ENCODE assay signal across 20 cellular contexts in genomic region chr3:105672996-105673395, GRCh38.
DNase-seq lines count a peak whose midpoint lies in the region; ATAC-seq and TF ChIP-seq lines count a peak whose summit lies in the region.
"Had no signal": no experiment of that assay in that cellular context is flagged by ENCODE, and none has a peak within 500 bp of the region (broad histone marks: within the 10 kb centered on the region; RNA-seq: fewer than 3 reads in every experiment).

No MANE protein-coding gene starts in this region.

- H3K4ac ChIP-seq in trophoblast cell (ENCODE audit: low read depth, low read length), result no peak overlapping the region

- DNase-seq in natural killer cell (no peak), T-helper 17 cell (no peak), trophoblast cell (peak; percentile 70 to 81), posterior cingulate gyrus (no peak)
- no peak for DNase-seq in natural killer cell treated with Interleukin-12 subunit alpha and Interleukin-12 subunit beta and Interleukin-15 and Interleukin-18, amount 100 ng/mL, for 72 hours (ENCODE audit: low spot score)
- no peak for DNase-seq in central memory CD8-positive, alpha-beta T cell (ENCODE audit: low spot score in 2 of 2)
- DNase-seq: AML-193; Caco-2; Calu3; CD4-positive, alpha-beta memory T cell; CD4-positive, CD25-positive, alpha-beta regulatory T cell; DMS79 treated with DMSO at 0.1 percent for 48 hours; GF-D8 had no signal

- no peak overlapping the region for H2AFZ ChIP-seq in trophoblast cell (ENCODE audit: insufficient read depth, low read length, poor library complexity)

- no peak overlapping the region for H3K14ac ChIP-seq in trophoblast cell (ENCODE audit: low read length)

- no peak overlapping the region for H3K4me3 Mint-ChIP-seq in natural killer cell
- no peak overlapping the region for H3K4me3 Mint-ChIP-seq in natural killer cell treated with Interleukin-12 subunit alpha and Interleukin-12 subunit beta and Interleukin-15 and Interleukin-18, amount 100 ng/mL, for 72 hours
- H3K4me3 Mint-ChIP-seq in T-helper 17 cell, result no peak overlapping the region
- H3K4me3 Mint-ChIP-seq in central memory CD8-positive, alpha-beta T cell, result no peak overlapping the region
- H3K4me3 Mint-ChIP-seq: B cell; CD14-positive monocyte; CD4-positive, alpha-beta memory T cell; CD4-positive, CD25-positive, alpha-beta regulatory T cell had no signal

- no peaks in the 10 kb centered on the region for H3K79me2 ChIP-seq in trophoblast cell (ENCODE audit: control insufficient read depth, insufficient read depth, low read length, poor library complexity)

- no peak overlapping the region for H4K8ac ChIP-seq in trophoblast cell (ENCODE audit: low read depth, low read length)

- H3K27ac ChIP-seq in trophoblast cell (ENCODE audit: low read depth, low read length) (no peak overlapping the region), gastroesophageal sphincter (no peak overlapping the region)
- H3K27ac ChIP-seq: 22Rv1; A549; BLaER1 treated with 17β-estradiol and CSF1 and Interleukin-3, amounts not matched to agents 10 nM and 100 nM had no signal

- H3K27ac Mint-ChIP-seq in natural killer cell, result peak overlapping the region; percentile 52 to 55
- H3K27ac Mint-ChIP-seq in natural killer cell treated with Interleukin-12 subunit alpha and Interleukin-12 subunit beta and Interleukin-15 and Interleukin-18, amount 100 ng/mL, for 72 hours, result peak overlapping the region in 1 of 2 donors; percentile 18
- H3K27ac Mint-ChIP-seq in T-helper 17 cell, result peak overlapping the region; percentile 45
- peak overlapping the region; percentile 85 for H3K27ac Mint-ChIP-seq in central memory CD8-positive, alpha-beta T cell (ENCODE audit: low read depth)
- H3K27ac Mint-ChIP-seq: B cell had no signal

- no peak overlapping the region for H2BK5ac ChIP-seq in trophoblast cell (ENCODE audit: low read depth, low read length, poor library complexity)

- H4K91ac ChIP-seq in trophoblast cell (ENCODE audit: low read depth, low read length), result no peak overlapping the region

- no peaks in the 10 kb centered on the region for H3K9me3 Mint-ChIP-seq in natural killer cell
- no peaks in the 10 kb centered on the region for H3K9me3 Mint-ChIP-seq in natural killer cell treated with Interleukin-12 subunit alpha and Interleukin-12 subunit beta and Interleukin-15 and Interleukin-18, amount 100 ng/mL, for 72 hours
- H3K9me3 Mint-ChIP-seq in central memory CD8-positive, alpha-beta T cell, result no peaks in the 10 kb centered on the region
- H3K9me3 Mint-ChIP-seq: CD4-positive, alpha-beta memory T cell; CD4-positive, CD25-positive, alpha-beta regulatory T cell had no signal

- H3K4me2 ChIP-seq in trophoblast cell (ENCODE audit: low read length), result no peak overlapping the region
- H3K4me2 ChIP-seq: A549; BLaER1 treated with 17β-estradiol and CSF1 and Interleukin-3, amounts not matched to agents 10 nM and 100 nM had no signal

- H3K36me3 ChIP-seq in trophoblast cell (ENCODE audit: control insufficient read depth in 1 of 2, insufficient read depth in 2 of 2, low read length in 2 of 2), result peaks cover 5 to 17% of the 10 kb centered on the region in 2 experiments
- peaks cover 0 to 74% of the 10 kb centered on the region in 2 donors for H3K36me3 ChIP-seq in gastroesophageal sphincter

- H3K9me3 ChIP-seq in T-helper 17 cell (ENCODE audit: control insufficient read depth, low read length, poor library complexity, severe bottlenecking) (no peaks in the 10 kb centered on the region), trophoblast cell (ENCODE audit: insufficient read depth, low read depth, low read length) (no peaks in the 10 kb centered on the region), gastroesophageal sphincter (no peaks in the 10 kb centered on the region)
- H3K9me3 ChIP-seq: A549; BLaER1 treated with 17β-estradiol and CSF1 and Interleukin-3, amounts not matched to agents 10 nM and 100 nM; Caco-2 had no signal

- H3K4me1 Mint-ChIP-seq in natural killer cell (peaks cover 16 to 19% of the 10 kb centered on the region in 2 donors), T-helper 17 cell (peaks cover 10% of the 10 kb centered on the region)
- H3K4me1 Mint-ChIP-seq in natural killer cell treated with Interleukin-12 subunit alpha and Interleukin-12 subunit beta and Interleukin-15 and Interleukin-18, amount 100 ng/mL, for 72 hours (ENCODE audit: low read depth in 2 of 2), result peaks cover 12 to 16% of the 10 kb centered on the region in 2 donors
- peaks cover 23% of the 10 kb centered on the region for H3K4me1 Mint-ChIP-seq in central memory CD8-positive, alpha-beta T cell
- H3K4me1 Mint-ChIP-seq: B cell, CD14-positive monocyte had no signal

- H3K9ac ChIP-seq in trophoblast cell (ENCODE audit: low read length), result no peak overlapping the region
- H3K9ac ChIP-seq: BLaER1 treated with 17β-estradiol and CSF1 and Interleukin-3, amounts not matched to agents 10 nM and 100 nM had no signal

- intact Hi-C loops in natural killer cell (cut with micrococcal nuclease) (no loop called here), posterior cingulate gyrus (cut with DNase I) (no loop called here)

- no peak for TF ChIP-seq POLR2A in gastroesophageal sphincter (IDR thresholded peaks at IDR 0.05)

- H2BK120ac ChIP-seq in trophoblast cell (ENCODE audit: insufficient read depth, low read length, poor library complexity), result no peak overlapping the region

- H2AK5ac ChIP-seq in trophoblast cell (ENCODE audit: low read length), result no peak overlapping the region

- no peak overlapping the region for H3K23ac ChIP-seq in trophoblast cell (ENCODE audit: low read length)

- TF ChIP-seq EP300 in gastroesophageal sphincter (IDR thresholded peaks at IDR 0.05), result no peak

- H3K27me3 Mint-ChIP-seq in natural killer cell (ENCODE audit: low read depth in 2 of 2) (no peaks in the 10 kb centered on the region), T-helper 17 cell (no peaks in the 10 kb centered on the region)
- no peaks in the 10 kb centered on the region for H3K27me3 Mint-ChIP-seq in natural killer cell treated with Interleukin-12 subunit alpha and Interleukin-12 subunit beta and Interleukin-15 and Interleukin-18, amount 100 ng/mL, for 72 hours
- H3K27me3 Mint-ChIP-seq in central memory CD8-positive, alpha-beta T cell, result no peaks in the 10 kb centered on the region
- H3K27me3 Mint-ChIP-seq: B cell; CD4-positive, alpha-beta memory T cell; CD4-positive, CD25-positive, alpha-beta regulatory T cell had no signal

- H3K4me3 ChIP-seq in trophoblast cell (ENCODE audit: low read depth, low read length) (no peak overlapping the region), gastroesophageal sphincter (no peak overlapping the region)
- H3K4me3 ChIP-seq: A549; BLaER1 treated with 17β-estradiol and CSF1 and Interleukin-3, amounts not matched to agents 10 nM and 100 nM had no signal

- H3K36me3 Mint-ChIP-seq in natural killer cell, result peaks cover 27% of the 10 kb centered on the region
- H3K36me3 Mint-ChIP-seq in natural killer cell treated with Interleukin-12 subunit alpha and Interleukin-12 subunit beta and Interleukin-15 and Interleukin-18, amount 100 ng/mL, for 72 hours, result peaks cover 35% of the 10 kb centered on the region
- H3K36me3 Mint-ChIP-seq in T-helper 17 cell (ENCODE audit: low read depth), result peaks cover 14% of the 10 kb centered on the region
- peaks cover 52% of the 10 kb centered on the region for H3K36me3 Mint-ChIP-seq in central memory CD8-positive, alpha-beta T cell (ENCODE audit: insufficient read depth)

- ATAC-seq in natural killer cell (no peak), T-helper 17 cell (no peak), gastroesophageal sphincter (no peak), HG02970 (IDR thresholded peaks at IDR 0.05; ENCODE audit: low FRiP score, unreplicated experiment) (no peak)
- no peak for ATAC-seq in natural killer cell treated with Interleukin-12 subunit alpha and Interleukin-12 subunit beta and Interleukin-15 and Interleukin-18, amount 100 ng/mL, for 72 hours
- ATAC-seq in central memory CD8-positive, alpha-beta T cell (replicated peaks; ENCODE audit: extremely low read depth, poor library complexity, severe bottlenecking), result no peak
- ATAC-seq: A549 had no signal

- H3K18ac ChIP-seq in trophoblast cell (ENCODE audit: low read length), result no peak overlapping the region

- H4K12ac ChIP-seq in trophoblast cell (ENCODE audit: low read depth, low read length), result no peak overlapping the region

- no peaks in the 10 kb centered on the region for H3K79me1 ChIP-seq in trophoblast cell (ENCODE audit: low read length)

- no CpG with 5 or more reads among the region's 5 CpGs for WGBS in trophoblast cell (ENCODE audit: extremely low coverage, insufficient coverage, insufficient read length)
- WGBS in gastroesophageal sphincter (ENCODE audit: low coverage in 1 of 2), 2 donors, result 100% methylated on average over 2 to 5 of the region's 5 CpGs

- H3K4me1 ChIP-seq in trophoblast cell (ENCODE audit: control insufficient read depth in 1 of 2, insufficient read depth in 2 of 2, low read length in 2 of 2) (no peaks in the 10 kb centered on the region), gastroesophageal sphincter (no peaks in the 10 kb centered on the region)
- H3K4me1 ChIP-seq: BLaER1 treated with 17β-estradiol and CSF1 and Interleukin-3, amounts not matched to agents 10 nM and 100 nM had no signal

- H3K27me3 ChIP-seq in trophoblast cell (ENCODE audit: insufficient read depth, low read length) (no peaks in the 10 kb centered on the region), gastroesophageal sphincter (no peaks in the 10 kb centered on the region)
- H3K27me3 ChIP-seq: BLaER1 treated with 17β-estradiol and CSF1 and Interleukin-3, amounts not matched to agents 10 nM and 100 nM had no signal

- TF ChIP-seq CTCF in natural killer cell (IDR thresholded peaks at IDR 0.05) (no peak), gastroesophageal sphincter (IDR thresholded peaks at IDR 0.05) (no peak)

- no peak overlapping the region for H2BK12ac ChIP-seq in trophoblast cell (ENCODE audit: low read length)

Comparison
In these comparisons a context has a peak if more than half of its experiments do, and no peak if none do; other contexts are left out.
1. DNase-seq: peak in trophoblast cell (2 of 2); none in natural killer cell (single experiment), natural killer cell treated with Interleukin-12 subunit alpha and Interleukin-12 subunit beta and Interleukin-15 and Interleukin-18, amount 100 ng/mL, for 72 hours (single experiment), T-helper 17 cell (0 of 3), central memory CD8-positive, alpha-beta T cell (0 of 2) and posterior cingulate gyrus (0 of 10).